ENCODE assay signal across 23 cellular contexts in the genomic region with DNA sequence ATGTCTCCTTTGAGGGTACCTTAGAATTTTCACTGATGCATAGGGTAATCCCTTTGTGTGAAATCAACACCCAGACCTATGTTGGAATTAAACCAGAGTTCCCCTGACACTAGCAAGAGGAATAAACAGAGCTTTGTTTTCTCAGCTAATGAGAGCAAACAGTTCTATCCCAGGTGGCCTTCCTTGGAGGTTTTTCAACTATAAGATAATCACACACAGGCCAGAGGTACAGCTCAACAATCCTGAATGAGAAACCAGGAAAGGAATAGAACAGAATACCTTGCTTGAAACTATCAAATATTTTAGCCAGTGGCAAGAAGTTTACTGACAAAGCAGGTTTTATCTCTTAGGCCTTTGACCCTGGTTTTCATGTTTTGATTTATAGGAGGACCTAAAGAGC.
A peak's percentile ranks its signal among the peaks of the same experiment; 100 is the strongest.
DNase-seq lines count a peak whose midpoint lies in the region; FAIRE-seq and TF ChIP-seq lines count a peak whose summit lies in the region.
"Had no signal": no experiment of that assay in that cellular context is flagged by ENCODE, and none has a peak within 500 bp of the region (broad histone marks: within the 10 kb centered on the region; RNA-seq: fewer than 3 reads in every experiment).

No MANE protein-coding gene starts in this region.

- no peak overlapping the region for H4K8ac ChIP-seq in H1 (ENCODE audit: extremely low read depth, insufficient read depth, low read length)

- no peak overlapping the region for H2AFZ ChIP-seq in H1 (ENCODE audit: low read length)
- H2AFZ ChIP-seq: GM23248 had no signal

- no peak overlapping the region for H3K56ac ChIP-seq in H1 (replicated peaks; ENCODE audit: insufficient read length, low read depth, low read length)

- no peak overlapping the region for H3K18ac ChIP-seq in H1 (ENCODE audit: extremely low read depth, low read length)

- TF ChIP-seq RAD21 in H1 (IDR thresholded peaks at IDR 0.05 in 1 of 2, conservative IDR thresholded peaks at IDR 0.05 in 1 of 2; ENCODE audit: low read depth in 2 of 2, low read length in 2 of 2) = no peak

- no peak overlapping the region for H2BK5ac ChIP-seq in H1 (ENCODE audit: low read depth, low read length)

- no peak for TF ChIP-seq POLR2A in H1 (IDR thresholded peaks at IDR 0.05; ENCODE audit: control extremely low read depth in 1 of 2, low read depth in 2 of 2, low read length in 2 of 2)

- no peak overlapping the region for H3K9ac ChIP-seq in H1 (replicated peaks in 1 of 4; ENCODE audit: extremely low read depth in 1 of 4, low read depth in 3 of 4, low read length in 3 of 4)
- H3K9ac ChIP-seq: GM23248 had no signal

- H2BK20ac ChIP-seq in H1 (ENCODE audit: low read length) = no peak overlapping the region

- H3K4me2 ChIP-seq in H1 (ENCODE audit: insufficient read depth in 1 of 2, low read depth in 2 of 2, low read length in 2 of 2) = no peak overlapping the region

- H3K36me3 ChIP-seq in H1 (ENCODE audit: control insufficient read depth in 2 of 4, insufficient read depth in 4 of 4, low read length in 3 of 4) (no peaks in the 10 kb centered on the region), BE2C (no peaks in the 10 kb centered on the region)

- POLR2A ChIA-PET in H1 (lab: Charles Lee; ENCODE audit: partially characterized antibody) = no interaction called here

- H3K79me2 ChIP-seq in H1 (ENCODE audit: control insufficient read depth in 1 of 2, insufficient read depth in 2 of 2, low read length in 2 of 2) = no peaks in the 10 kb centered on the region

- H2BK15ac ChIP-seq in H1 (ENCODE audit: low read length) = no peak overlapping the region

- TF ChIP-seq CTCF in H1 (IDR thresholded peaks at IDR 0.05; ENCODE audit: control extremely low read depth in 1 of 3, insufficient read depth in 1 of 3, low read depth in 1 of 3, low read length in 3 of 3) (no peak), BE2C (IDR thresholded peaks at IDR 0.05; ENCODE audit: low read depth, low read length) (no peak)

- H2BK12ac ChIP-seq in H1 (ENCODE audit: low read depth, low read length) = no peak overlapping the region

- H3K79me1 ChIP-seq in H1 (ENCODE audit: low read depth, low read length) = no peaks in the 10 kb centered on the region

- H4K5ac ChIP-seq in H1 (ENCODE audit: insufficient read length, low read depth, low read length) = no peak overlapping the region

- H3K23me2 ChIP-seq in H1 (ENCODE audit: low read depth, low read length) = no peaks in the 10 kb centered on the region

- H3K4me3 ChIP-seq in H1 (ENCODE audit: extremely low read depth in 1 of 4, insufficient read depth in 2 of 4, low read depth in 3 of 4, low read length in 4 of 4) (no peak overlapping the region), BE2C (ENCODE audit: low read depth, low read length) (no peak overlapping the region)
- H3K4me3 ChIP-seq: GM12878, GM23248, K562 had no signal

- H3K14ac ChIP-seq in H1 (ENCODE audit: insufficient read length) = no peak overlapping the region

- no peaks in the 10 kb centered on the region for H3K9me3 ChIP-seq in H1 (ENCODE audit: insufficient read depth in 2 of 2, low read depth in 1 of 2, low read length in 1 of 2)
- no peaks in the 10 kb centered on the region for H3K9me3 ChIP-seq in BE2C

- H2AK5ac ChIP-seq in H1 (ENCODE audit: low read depth, low read length) = no peak overlapping the region

- no peaks in the 10 kb centered on the region for H3K27me3 ChIP-seq in H1 (replicated peaks in 1 of 4; ENCODE audit: control insufficient read depth in 3 of 4, extremely low read depth in 1 of 4, insufficient read depth in 3 of 4, low read length in 3 of 4)
- no peaks in the 10 kb centered on the region for H3K27me3 ChIP-seq in BE2C

- FAIRE-seq in H1 (lab: Jason Lieb, UNC) = peak; percentile 58
- FAIRE-seq: GM12878, GM19239, K562 had no signal

- CTCF ChIA-PET in H1 (lab: Charles Lee; ENCODE audit: partially characterized antibody) = interaction anchor here (1.1 kb wide), 1 partner anchor 14 kb away, joined by 3 read pairs; no protein-coding TSS in a partner anchor

- DNase-seq in NCI-H345 (lab: John Stamatoyannopoulos, UW) (peak; percentile 6), NCI-H345 treated with DMSO at 0.1 percent for 48 hours (lab: John Stamatoyannopoulos, UW; ENCODE audit: unreplicated experiment) (no peak), NCI-H69 (lab: John Stamatoyannopoulos, UW) (peak; percentile 49), H1 (ENCODE audit: low read depth in 1 of 2, low spot score in 2 of 2) (no peak), LoVo (ENCODE audit: low spot score) (no peak), C1 segment of cervical spinal cord (lab: John Stamatoyannopoulos, UW) (no peak), BE2C (no peak)
- DNase-seq: DMS 273 treated with DMSO at 0.1 percent for 48 hours, EL, GM23248, HCEC 1CT, NCI-H1436 treated with DMSO at 0.1 percent for 48 hours, NCI-H2029 treated with DMSO at 0.1 percent for 48 hours, NCI-H446, NCI-H82, PC-3, SIG-M5, T-helper 1 cell, T-helper 9 cell had no signal

- H3K4ac ChIP-seq in H1 (replicated peaks; ENCODE audit: insufficient read length, low read depth, low read length) = no peak overlapping the region

- no peak for TF ChIP-seq EP300 in H1 (IDR thresholded peaks at IDR 0.05; ENCODE audit: borderline replicate concordance in 1 of 2, low read depth in 2 of 2, low read length in 2 of 2)

- H3K27ac ChIP-seq in H1 (ENCODE audit: low read depth, low read length) = no peak overlapping the region
- H3K27ac ChIP-seq: GM23248, RWPE1 had no signal

- H3K4me1 ChIP-seq in H1 (replicated peaks in 1 of 4; ENCODE audit: control insufficient read depth in 3 of 4, insufficient read depth in 4 of 4, low read length in 3 of 4) (no peaks in the 10 kb centered on the region), BE2C (no peaks in the 10 kb centered on the region; the same call in 1 of the 2 replicates)

- H3K23ac ChIP-seq in H1 (ENCODE audit: insufficient read length) = no peak overlapping the region

- H4K20me1 ChIP-seq in H1 (replicated peaks in 1 of 2; ENCODE audit: control insufficient read depth in 1 of 2, insufficient read depth in 2 of 2, low read length in 2 of 2) = no peaks in the 10 kb centered on the region

- no peak overlapping the region for H2BK120ac ChIP-seq in H1 (replicated peaks; ENCODE audit: low read depth, low read length)

- H4K91ac ChIP-seq in H1 (replicated peaks; ENCODE audit: insufficient read length, low read length) = no peak overlapping the region

TF ChIP-seq in H1, 55 proteins besides CTCF, POLR2A, EP300 and RAD21:
- TF ChIP-seq TEAD4 (IDR thresholded peaks at IDR 0.05; ENCODE audit: low read depth, low read length) (no peak), JUND (IDR thresholded peaks at IDR 0.05; ENCODE audit: low read length) (no peak), SUZ12 (IDR thresholded peaks at IDR 0.05; ENCODE audit: low read length) (no peak), SIN3A (conservative IDR thresholded peaks at IDR 0.05 in 1 of 2, IDR thresholded peaks at IDR 0.05 in 1 of 2; ENCODE audit: low read depth in 1 of 2, low read length in 2 of 2) (no peak), GTF2F1 (IDR thresholded peaks at IDR 0.05; ENCODE audit: borderline replicate concordance, low read depth, low read length) (no peak), TAF1 (IDR thresholded peaks at IDR 0.05; ENCODE audit: low read depth, low read length) (no peak), POLR2AphosphoS5 (IDR thresholded peaks at IDR 0.05; ENCODE audit: low read depth, low read length) (no peak), TBP (IDR thresholded peaks at IDR 0.05; ENCODE audit: low read depth, low read length) (no peak), CHD2 (IDR thresholded peaks at IDR 0.05; ENCODE audit: low read length) (no peak), ASH2L (IDR thresholded peaks at IDR 0.05; ENCODE audit: low read length) (no peak), NRF1 (IDR thresholded peaks at IDR 0.05; ENCODE audit: low read depth, low read length) (no peak)
- TF ChIP-seq, protein P1, sequence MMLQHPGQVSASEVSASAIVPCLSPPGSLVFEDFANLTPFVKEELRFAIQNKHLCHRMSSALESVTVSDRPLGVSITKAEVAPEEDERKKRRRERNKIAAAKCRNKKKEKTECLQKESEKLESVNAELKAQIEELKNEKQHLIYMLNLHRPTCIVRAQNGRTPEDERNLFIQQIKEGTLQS (IDR thresholded peaks at IDR 0.05; ENCODE audit: insufficient read depth, low read depth, low read length) = no peak
- TF ChIP-seq, protein P2, sequence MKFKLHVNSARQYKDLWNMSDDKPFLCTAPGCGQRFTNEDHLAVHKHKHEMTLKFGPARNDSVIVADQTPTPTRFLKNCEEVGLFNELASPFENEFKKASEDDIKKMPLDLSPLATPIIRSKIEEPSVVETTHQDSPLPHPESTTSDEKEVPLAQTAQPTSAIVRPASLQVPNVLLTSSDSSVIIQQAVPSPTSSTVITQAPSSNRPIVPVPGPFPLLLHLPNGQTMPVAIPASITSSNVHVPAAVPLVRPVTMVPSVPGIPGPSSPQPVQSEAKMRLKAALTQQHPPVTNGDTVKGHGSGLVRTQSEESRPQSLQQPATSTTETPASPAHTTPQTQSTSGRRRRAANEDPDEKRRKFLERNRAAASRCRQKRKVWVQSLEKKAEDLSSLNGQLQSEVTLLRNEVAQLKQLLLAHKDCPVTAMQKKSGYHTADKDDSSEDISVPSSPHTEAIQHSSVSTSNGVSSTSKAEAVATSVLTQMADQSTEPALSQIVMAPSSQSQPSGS (IDR thresholded peaks at IDR 0.05; ENCODE audit: low read length) = no peak
TF ChIP-seq in H1: peak in this region for 0.

Comparison
In these comparisons a context has a peak if more than half of its experiments do, and no peak if none do; other contexts are left out.
1. DNase-seq: peak in NCI-H345 (single experiment) and NCI-H69 (single experiment); none in NCI-H345 treated with DMSO at 0.1 percent for 48 hours (single experiment), H1 (0 of 2), LoVo (single experiment), C1 segment of cervical spinal cord (0 of 14) and BE2C (single experiment).